In genomic region chr1:36464605-36465393, GRCh38 we compare ENCODE assay signal across 1 cellular context.
TF ChIP-seq lines count a peak whose summit lies in the region.

No MANE protein-coding gene starts in this region.

TF ChIP-seq in HEK293, 187 proteins besides CTCF, POLR2A, EP300 and RAD21 (continued from another document):
- TF ChIP-seq ZNF280D (tag by site-specific recombination; IDR thresholded peaks at IDR 0.05) (0 out of 2 replicates have a peak, but pooled peaks have one; percentile 3), ZNF624 (tag by site-specific recombination; IDR thresholded peaks at IDR 0.05) (no peak), TCF7L2 (IDR thresholded peaks at IDR 0.05; ENCODE audit: borderline replicate concordance, low read depth, low read length) (peak; percentile 93), SCRT2 (tag by site-specific recombination; IDR thresholded peaks at IDR 0.05) (no peak), ZBTB48 (tag by site-specific recombination; IDR thresholded peaks at IDR 0.05) (peak; percentile 62; the same call in 1 of the 2 replicates), ZNF449 (tag by site-specific recombination; IDR thresholded peaks at IDR 0.05) (0 out of 2 replicates have a peak, but pooled peaks have one; percentile 14), ZNF580 (tag by site-specific recombination; IDR thresholded peaks at IDR 0.05) (no peak; the same call in 1 of the 2 replicates), MZF1 (tag by site-specific recombination; IDR thresholded peaks at IDR 0.05; ENCODE audit: borderline replicate concordance) (no peak; the same call in 1 of the 2 replicates), ZBTB10 (tag by site-specific recombination; IDR thresholded peaks at IDR 0.05) (peak; percentile 5; the same call in 1 of the 2 replicates), ZNF394 (tag by site-specific recombination; IDR thresholded peaks at IDR 0.05; ENCODE audit: borderline replicate concordance) (no peak), ZNF211 (tag by site-specific recombination; IDR thresholded peaks at IDR 0.05; ENCODE audit: low read depth) (no peak), MEIS1 (CRISPR knock-in tag; IDR thresholded peaks at IDR 0.05; ENCODE audit: borderline replicate concordance) (no peak), ZNF626 (tag by site-specific recombination; IDR thresholded peaks at IDR 0.05) (no peak), ZNF140 (tag by site-specific recombination; IDR thresholded peaks at IDR 0.05) (no peak), ZBTB21 (tag by site-specific recombination; IDR thresholded peaks at IDR 0.05) (no peak), ZBTB11 (tag by site-specific recombination; conservative IDR thresholded peaks at IDR 0.05; ENCODE audit: low read depth) (peak; percentile 67), BCL11B (tag by site-specific recombination; IDR thresholded peaks at IDR 0.05; ENCODE audit: low read depth) (no peak), ZBTB7A (tag by site-specific recombination; IDR thresholded peaks at IDR 0.05; ENCODE audit: low read depth) (no peak), ZNF366 (tag by site-specific recombination; conservative IDR thresholded peaks at IDR 0.05) (no peak), ZNF169 (tag by site-specific recombination; IDR thresholded peaks at IDR 0.05) (no peak), OVOL3 (tag by site-specific recombination; IDR thresholded peaks at IDR 0.05) (no peak), ZNF521 (tag by site-specific recombination; IDR thresholded peaks at IDR 0.05) (no peak), SETDB1 (IDR thresholded peaks at IDR 0.05; ENCODE audit: insufficient read length, low read length) (no peak), ZNF202 (tag by site-specific recombination; IDR thresholded peaks at IDR 0.05; ENCODE audit: borderline replicate concordance) (no peak), IKZF3 (tag by site-specific recombination; IDR thresholded peaks at IDR 0.05) (peak; percentile 77), ZBTB49 (tag by site-specific recombination; IDR thresholded peaks at IDR 0.05; ENCODE audit: low read depth) (no peak), ZNF37A (tag by site-specific recombination; IDR thresholded peaks at IDR 0.05) (no peak), ZNF398 (tag by site-specific recombination; IDR thresholded peaks at IDR 0.05) (no peak), ZNF350 (tag by site-specific recombination; IDR thresholded peaks at IDR 0.05) (no peak), ZNF843 (tag by site-specific recombination; IDR thresholded peaks at IDR 0.05) (peak; percentile 79), ZNF600 (tag by site-specific recombination; IDR thresholded peaks at IDR 0.05) (peak; percentile 95), ZNF514 (tag by site-specific recombination; IDR thresholded peaks at IDR 0.05) (no peak), KLF1 (tag by site-specific recombination; IDR thresholded peaks at IDR 0.05) (no peak), ZNF792 (tag by site-specific recombination; IDR thresholded peaks at IDR 0.05) (no peak), ZNF280C (tag by site-specific recombination; IDR thresholded peaks at IDR 0.05) (no peak), ZXDB (tag by site-specific recombination; IDR thresholded peaks at IDR 0.05) (peak; percentile 29; the same call in 1 of the 2 replicates)
